ENCODE assay signal across 9 cellular contexts in genomic region chr16:10895053-10895946, GRCh38. TPM values are rescaled to one million over a fixed set of nuclear protein-coding genes. Genes with fewer than 3 reads are reported as not detected.
DNase-seq lines count a peak whose midpoint lies in the region; ATAC-seq and TF ChIP-seq lines count a peak whose summit lies in the region.
"Had no signal": no experiment of that assay in that cellular context is flagged by ENCODE, and none has a peak within 500 bp of the region (broad histone marks: within the 10 kb centered on the region; RNA-seq: fewer than 3 reads in every experiment).

No MANE protein-coding gene starts in this region.

- DNase-seq in EH (ENCODE audit: low read depth) (peak; percentile 59), M059J (ENCODE audit: low read depth) (peak; percentile 29), brain microvascular endothelial cell (peak; percentile 27), mesothelial cell of epicardium (ENCODE audit: low spot score in 2 of 2, unreplicated experiment in 2 of 2) (peak; percentile 76 to 88), NCI-H345 treated with DMSO at 0.1 percent for 48 hours (lab: John Stamatoyannopoulos, UW; ENCODE audit: unreplicated experiment) (no peak), NCI-H187 treated with DMSO at 0.1 percent for 48 hours (lab: John Stamatoyannopoulos, UW) (no peak)

- no peak overlapping the region for H3K27ac ChIP-seq in brain microvascular endothelial cell

- ATAC-seq in HG03521 (IDR thresholded peaks at IDR 0.05; ENCODE audit: unreplicated experiment) (no peak), HG02970 (IDR thresholded peaks at IDR 0.05; ENCODE audit: low FRiP score, unreplicated experiment) (no peak)

- no peaks in the 10 kb centered on the region for H3K36me3 Mint-ChIP-seq in mesothelial cell of epicardium

- H3K36me3 ChIP-seq in brain microvascular endothelial cell (replicated peaks) = no peaks in the 10 kb centered on the region

- H3K4me3 ChIP-seq in brain microvascular endothelial cell (ENCODE audit: low read depth, low read length) = no peak overlapping the region

- H3K27me3 Mint-ChIP-seq in mesothelial cell of epicardium (ENCODE audit: low read depth) = peaks cover 33% of the 10 kb centered on the region

- no peaks in the 10 kb centered on the region for H3K9me3 Mint-ChIP-seq in mesothelial cell of epicardium
- H3K9me3 Mint-ChIP-seq: T-helper 1 cell treated with Interleukin-12 subunit alpha and Interleukin-12 subunit beta and Interleukin-4 antibody, amounts not matched to agents 30 μg/mL and 1 μg/mL, for 36 hours had no signal

- no peaks in the 10 kb centered on the region for H3K27me3 ChIP-seq in brain microvascular endothelial cell (replicated peaks)

- H3K27ac Mint-ChIP-seq in mesothelial cell of epicardium = no peak overlapping the region
- H3K27ac Mint-ChIP-seq: T-helper 1 cell treated with Interleukin-12 subunit alpha and Interleukin-12 subunit beta and Interleukin-4 antibody, amounts not matched to agents 30 μg/mL and 1 μg/mL, for 36 hours had no signal

- in situ Hi-C loops in brain microvascular endothelial cell (cut with HindIII; ENCODE audit: low pct_ligation_motif_present, low sequenced_read_pairs) = no loop called here

- no peak overlapping the region for H3K4me3 Mint-ChIP-seq in mesothelial cell of epicardium
- H3K4me3 Mint-ChIP-seq: T-helper 1 cell treated with Interleukin-12 subunit alpha and Interleukin-12 subunit beta and Interleukin-4 antibody, amounts not matched to agents 30 μg/mL and 1 μg/mL, for 36 hours had no signal

- TF ChIP-seq CTCF in brain microvascular endothelial cell (IDR thresholded peaks at IDR 0.05; ENCODE audit: low read depth, low read length, missing control alignments) (no peak), mesothelial cell of epicardium (IDR thresholded peaks at IDR 0.05; ENCODE audit: unreplicated experiment) (no peak)

- no peaks in the 10 kb centered on the region for H3K4me1 Mint-ChIP-seq in mesothelial cell of epicardium

RNA-seq across cellular contexts. Expression of gene CIITA, which starts 18.3 kb away (rescaled TPM):
- total RNA-seq in M059J (2014; rRNA removed; shearing (Covaris generic)) = 0.71 and 1.0 TPM in 2 replicates
- total RNA-seq in mesothelial cell of epicardium = 0.20 TPM in 2 of 3 replicates, not detected in the other

RNA-seq across cellular contexts. Expression of gene DEXI, which starts 47.0 kb away (rescaled TPM):
- 53.0 and 60.7 TPM in 2 replicates for total RNA-seq in M059J (2014; rRNA removed; shearing (Covaris generic))
- 31.2 to 33.0 TPM (median 31.5 TPM) in 3 replicates for total RNA-seq in mesothelial cell of epicardium

RNA-seq across cellular contexts. Expression of gene CLEC16A, which starts 49.1 kb away (rescaled TPM):
- total RNA-seq in M059J (2014; rRNA removed; shearing (Covaris generic)) = 8.1 and 15.6 TPM in 2 replicates
- total RNA-seq in mesothelial cell of epicardium = 40.5 to 44.9 TPM (median 43.3 TPM) in 3 replicates

Comparison
In these comparisons a context has a peak if more than half of its experiments do, and no peak if none do; other contexts are left out.
1. DNase-seq: peak in EH (single experiment), M059J (single experiment), brain microvascular endothelial cell (single experiment) and mesothelial cell of epicardium (2 of 2); none in NCI-H345 treated with DMSO at 0.1 percent for 48 hours (single experiment) and NCI-H187 treated with DMSO at 0.1 percent for 48 hours (single experiment).